In the genomic region with DNA sequence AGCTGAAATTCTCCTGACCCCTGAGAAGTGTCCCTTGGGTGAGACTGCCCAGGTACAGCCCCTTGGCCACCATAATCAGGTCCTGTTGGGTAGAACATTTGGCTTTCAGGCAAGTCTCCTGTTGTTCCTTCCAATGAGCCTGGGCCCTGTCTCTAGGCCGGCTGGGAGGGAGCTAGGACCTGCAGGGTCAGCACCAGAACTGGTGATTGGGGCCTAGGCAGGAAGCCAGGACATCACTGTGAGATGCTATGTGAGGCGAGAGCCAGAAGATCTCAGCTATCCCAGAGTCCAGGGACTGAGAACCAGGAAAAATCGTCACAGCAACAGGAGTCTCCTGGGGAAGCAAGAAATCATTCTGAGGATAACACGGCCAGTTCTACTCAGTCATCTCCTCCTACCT, we compare ENCODE assay signal across 26 cellular contexts. TPM values are rescaled to one million over a fixed set of nuclear protein-coding genes. Genes with fewer than 3 reads are reported as not detected.
DNase-seq lines count a peak whose midpoint lies in the region; ATAC-seq and TF ChIP-seq lines count a peak whose summit lies in the region.
"Had no signal": no experiment of that assay in that cellular context is flagged by ENCODE, and none has a peak within 500 bp of the region (broad histone marks: within the 10 kb centered on the region; RNA-seq: fewer than 3 reads in every experiment).

No MANE protein-coding gene starts in this region.

- no peak overlapping the region for H3K4me3 ChIP-seq in dorsolateral prefrontal cortex
- no peak overlapping the region for H3K4me3 ChIP-seq in right atrium auricular region
- H3K4me3 ChIP-seq in spleen, result no peak overlapping the region
- H3K4me3 ChIP-seq: BLaER1, breast epithelium, neural progenitor cell, Peyer's patch had no signal

- no peaks in the 10 kb centered on the region for H3K36me3 Mint-ChIP-seq in WTC11
- H3K36me3 Mint-ChIP-seq: activated naive CD4-positive, alpha-beta T cell treated with anti-CD3 and anti-CD28 coated beads, Interleukin-2, amount 50 U/mL, for 24 hours; IgD-negative memory B cell; neural progenitor cell had no signal

- intact Hi-C loops in dorsolateral prefrontal cortex (cut with DNase I) (loop anchor here (2.0 to 5.0 kb wide), 2 partner anchors 16 to 124 kb away; no protein-coding TSS in a partner anchor), spleen (cut with DNase I; ENCODE audit: low total_unique reads) (no loop called here)

- peaks cover 2% of the 10 kb centered on the region; the same call in 1 of the 2 replicates for H3K27me3 Mint-ChIP-seq in WTC11 (ENCODE audit: low read depth)

- TF ChIP-seq POLR2A in spleen (IDR thresholded peaks at IDR 0.05), result no peak

- H3K9me3 ChIP-seq in right atrium auricular region (no peaks in the 10 kb centered on the region), spleen (no peaks in the 10 kb centered on the region)
- H3K9me3 ChIP-seq: BLaER1, breast epithelium, Peyer's patch had no signal

- H3K4me1 Mint-ChIP-seq in WTC11, result peaks cover 55% of the 10 kb centered on the region
- H3K4me1 Mint-ChIP-seq: activated naive CD4-positive, alpha-beta T cell treated with anti-CD3 and anti-CD28 coated beads, Interleukin-2, amount 50 U/mL, for 24 hours; activated T-helper 17 cell treated with anti-CD3 and anti-CD28 coated beads, Interleukin-2, amount 50 U/mL, for 72 hours; IgD-negative memory B cell had no signal

- H3K36me3 ChIP-seq in right atrium auricular region (no peaks in the 10 kb centered on the region), spleen (no peaks in the 10 kb centered on the region)
- H3K36me3 ChIP-seq: BLaER1, breast epithelium, neural progenitor cell, Peyer's patch had no signal

- no peak overlapping the region for H3K4me3 Mint-ChIP-seq in WTC11
- H3K4me3 Mint-ChIP-seq: activated naive CD4-positive, alpha-beta T cell treated with anti-CD3 and anti-CD28 coated beads, Interleukin-2, amount 50 U/mL, for 24 hours; activated T-helper 17 cell treated with anti-CD3 and anti-CD28 coated beads, Interleukin-2, amount 50 U/mL, for 72 hours; IgD-negative memory B cell; neural progenitor cell had no signal

- H3K27ac ChIP-seq in dorsolateral prefrontal cortex (peak overlapping the region in 57 of 59 donors; percentile 15 to 98 (median 91)), right atrium auricular region (peak overlapping the region; percentile 13 to 23), spleen (no peak overlapping the region)
- H3K27ac ChIP-seq: BLaER1, foreskin keratinocyte, neural progenitor cell, Peyer's patch, VCaP had no signal

- DNase-seq in WTC11 (ENCODE audit: low spot score), result no peak
- DNase-seq in dorsolateral prefrontal cortex, result peak in 3 of 10 donors; percentile 53 to 92 (median 61)
- no peak for DNase-seq in right atrium auricular region (ENCODE audit: low spot score)
- DNase-seq in spleen, result peak; percentile 52
- DNase-seq in HUDEP-2 (lab: John Stamatoyannopoulos, UW; ENCODE audit: unreplicated experiment in 76 of 76), result no peak
- DNase-seq in stimulated activated CD4-positive, alpha-beta T cell treated with anti-CD3 and anti-CD28 coated beads, Interleukin-4, amount 100 ng/mL, for 24 hours, result no peak
- DNase-seq: activated CD4-positive, alpha-beta T cell treated with anti-CD3 and anti-CD28 coated beads for 4 hours; foreskin keratinocyte; mesenchymal stem cell; NCI-H2107; NCI-H774; Peyer's patch; stimulated activated CD4-positive, alpha-beta T cell treated with anti-CD3 and anti-CD28 coated beads, Interleukin-4, amount 100 ng/mL, for 4 hours; SW 1271; T-helper 9 cell had no signal

- no peaks in the 10 kb centered on the region for H3K9me3 Mint-ChIP-seq in WTC11
- H3K9me3 Mint-ChIP-seq: activated naive CD4-positive, alpha-beta T cell treated with anti-CD3 and anti-CD28 coated beads, Interleukin-2, amount 50 U/mL, for 24 hours; activated T-helper 17 cell treated with anti-CD3 and anti-CD28 coated beads, Interleukin-2, amount 50 U/mL, for 72 hours; IgD-negative memory B cell; neural progenitor cell had no signal

- CTCF ChIA-PET in WTC11 (lab: Charles Lee), result interaction anchor here (0.5 to 8.3 kb wide), 33 partner anchors 11 to 259 kb away, joined by 3 to 171 read pairs (median 6); partner anchors contain the start of gene PCDH1

- POLR2A ChIA-PET in WTC11 (lab: Charles Lee), result interaction anchor here (0.9 to 3.0 kb wide), 5 partner anchors 10 to 51 kb away, joined by 4 to 14 read pairs (median 10); partner anchors contain the start of gene PCDH1

- TF ChIP-seq CTCF in WTC11 (IDR thresholded peaks at IDR 0.05) (no peak), dorsolateral prefrontal cortex (IDR thresholded peaks at IDR 0.05 in 54 of 56, conservative IDR thresholded peaks at IDR 0.05 in 2 of 56; ENCODE audit: low read depth in 1 of 56, partially characterized antibody in 56 of 56) (no peak), right atrium auricular region (IDR thresholded peaks at IDR 0.05) (no peak), spleen (IDR thresholded peaks at IDR 0.05 in 8 of 11, conservative IDR thresholded peaks at IDR 0.05 in 3 of 11) (no peak)

- H3K27me3 ChIP-seq in dorsolateral prefrontal cortex (no peaks in the 10 kb centered on the region), right atrium auricular region (no peaks in the 10 kb centered on the region), spleen (replicated peaks in 1 of 7) (no peaks in the 10 kb centered on the region)
- H3K27me3 ChIP-seq: BLaER1, breast epithelium, neural progenitor cell, Peyer's patch had no signal

- H3K4me1 ChIP-seq in right atrium auricular region (peaks cover 0 to 30% of the 10 kb centered on the region in 2 donors), spleen (peaks cover 0 to 6% (median 0%) of the 10 kb centered on the region in 6 donors)
- H3K4me1 ChIP-seq: breast epithelium, Peyer's patch had no signal

- no peak for ATAC-seq in WTC11
- ATAC-seq in HG02938 (IDR thresholded peaks at IDR 0.05; ENCODE audit: unreplicated experiment), result no peak
- no peak for ATAC-seq in GM21360 (IDR thresholded peaks at IDR 0.05; ENCODE audit: unreplicated experiment)
- ATAC-seq: esophagus mucosa, foreskin keratinocyte, sciatic nerve had no signal

- WGBS in spleen, 5 donors, result 79 to 94% (median 86%) methylated on average over 3 to 4 of the region's 4 CpGs

- 0 out of 2 replicates have a peak overlapping the region, but pooled peaks have one; percentile 28 for H3K27ac Mint-ChIP-seq in WTC11
- H3K27ac Mint-ChIP-seq: activated naive CD4-positive, alpha-beta T cell treated with anti-CD3 and anti-CD28 coated beads, Interleukin-2, amount 50 U/mL, for 24 hours; neural progenitor cell had no signal

TF ChIP-seq in WTC11, 78 proteins besides CTCF, POLR2A, EP300 and RAD21:
- TF ChIP-seq NFE2L1 (CRISPR knock-in tag; IDR thresholded peaks at IDR 0.05) (no peak), ZNF121 (CRISPR knock-in tag; IDR thresholded peaks at IDR 0.05) (0 out of 2 replicates have a peak, but pooled peaks have one; percentile 14), NR2C2 (CRISPR knock-in tag; IDR thresholded peaks at IDR 0.05) (no peak)
- TF ChIP-seq, protein P1, sequence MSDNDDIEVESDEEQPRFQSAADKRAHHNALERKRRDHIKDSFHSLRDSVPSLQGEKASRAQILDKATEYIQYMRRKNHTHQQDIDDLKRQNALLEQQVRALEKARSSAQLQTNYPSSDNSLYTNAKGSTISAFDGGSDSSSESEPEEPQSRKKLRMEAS (CRISPR knock-in tag; IDR thresholded peaks at IDR 0.05), result 0 out of 2 replicates have a peak, but pooled peaks have one; percentile 1

RNA-seq across cellular contexts. Expression of gene PCDH1, which starts 51.5 kb away (rescaled TPM):
- total RNA-seq in WTC11 (2021) (105 to 108 TPM (median 108 TPM) in 3 replicates), dorsolateral prefrontal cortex (100 to 1,000 TPM in 12 of 120 experiments, 10 to 100 TPM in 108; 37.8 to 132 (median 87.1) TPM), right atrium auricular region (10 to 100 TPM; 22.1 to 25.3 TPM), spleen (10 to 100 TPM in 2 of 7 donors, 1 to 10 TPM in 5; 2.6 to 11.4 (median 7.4) TPM)
- polyA plus RNA-seq in spleen, result 1 to 10 TPM in 2 of 3 donors, under 1 TPM in 1; 0.30 to 2.2 (median 1.4) TPM

Comparison
In these comparisons a context has a peak if more than half of its experiments do, and no peak if none do; other contexts are left out.
1. H3K27ac ChIP-seq: peak in dorsolateral prefrontal cortex (57 of 59) and right atrium auricular region (2 of 2); none in spleen (0 of 8).